10 cellular contexts compared by ENCODE assay signal in the genomic region with DNA sequence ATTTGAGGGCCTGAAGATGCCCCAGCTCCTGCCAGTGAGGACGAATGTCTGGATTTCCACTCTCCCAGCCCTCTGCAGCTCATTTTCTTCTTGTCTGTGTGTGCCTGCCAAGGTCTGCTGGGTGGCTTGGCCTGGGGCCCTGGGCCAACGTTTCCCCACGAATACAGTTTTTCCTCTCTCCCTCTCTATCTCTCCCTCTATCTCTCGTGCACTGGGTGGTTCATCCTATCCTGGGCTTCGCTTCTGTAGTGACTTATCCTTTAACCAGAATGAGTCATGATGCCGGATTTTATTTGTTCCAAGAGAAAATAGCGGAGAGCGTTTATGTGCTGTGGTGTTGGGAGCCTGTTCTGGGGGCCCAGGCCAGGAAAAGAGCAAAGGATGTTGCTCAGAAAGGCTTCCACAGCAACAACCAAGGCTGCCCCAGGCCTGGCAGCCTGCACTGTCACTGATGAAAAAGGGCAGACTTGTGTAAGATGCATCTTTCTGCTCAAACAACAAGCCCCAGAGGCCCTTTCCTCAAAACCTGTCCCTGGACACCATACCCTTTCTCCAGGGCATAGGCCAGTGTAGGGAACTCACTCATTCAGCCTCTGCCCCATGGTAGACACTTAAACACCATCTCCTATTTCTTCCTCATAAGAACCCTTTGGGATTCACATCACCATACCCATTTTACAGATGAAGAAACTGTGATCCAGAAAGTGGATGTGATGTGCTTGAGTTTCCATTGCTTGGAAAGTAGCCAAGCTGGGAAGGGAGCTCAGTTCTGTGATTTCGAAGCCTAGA. TPM values are rescaled to one million over a fixed set of nuclear protein-coding genes. Genes with fewer than 3 reads are reported as not detected.
A peak's percentile ranks its signal among the peaks of the same experiment; 100 is the strongest.
DNase-seq lines count a peak whose midpoint lies in the region; ATAC-seq and TF ChIP-seq lines count a peak whose summit lies in the region.
"Had no signal": no experiment of that assay in that cellular context is flagged by ENCODE, and none has a peak within 500 bp of the region (broad histone marks: within the 10 kb centered on the region; RNA-seq: fewer than 3 reads in every experiment).

No MANE protein-coding gene starts in this region.

- H3K4me1 Mint-ChIP-seq in WTC11, result no peaks in the 10 kb centered on the region

- TF ChIP-seq POLR2A in gastroesophageal sphincter (IDR thresholded peaks at IDR 0.05), result no peak
- no peak for TF ChIP-seq POLR2A in erythroblast (IDR thresholded peaks at IDR 0.05; ENCODE audit: low read length)

- no peaks in the 10 kb centered on the region for H3K36me3 Mint-ChIP-seq in WTC11

- ATAC-seq in WTC11 (no peak), gastroesophageal sphincter (peak; percentile 64), HG02763 (IDR thresholded peaks at IDR 0.05; ENCODE audit: unreplicated experiment) (no peak)

- H3K27me3 ChIP-seq in gastroesophageal sphincter, result peaks cover 30% of the 10 kb centered on the region

- H3K4me3 ChIP-seq in gastroesophageal sphincter, result no peak overlapping the region
- H3K4me3 ChIP-seq: HAP-1 had no signal

- TF ChIP-seq CTCF in WTC11 (IDR thresholded peaks at IDR 0.05), result no peak
- TF ChIP-seq CTCF in gastroesophageal sphincter (IDR thresholded peaks at IDR 0.05), result no peak

- no peak overlapping the region for H3K4me3 Mint-ChIP-seq in WTC11

- POLR2A ChIA-PET in WTC11 (lab: Charles Lee), result interaction anchor here (0.6 to 0.7 kb wide), 3 partner anchors 63 to 1885 kb away, joined by 3 to 7 read pairs (median 4); no protein-coding TSS in a partner anchor

- no peaks in the 10 kb centered on the region for H3K36me3 ChIP-seq in gastroesophageal sphincter
- H3K36me3 ChIP-seq: HAP-1 had no signal

- TF ChIP-seq EP300 in gastroesophageal sphincter (IDR thresholded peaks at IDR 0.05), result no peak

- H3K9me3 Mint-ChIP-seq in WTC11, result peaks cover 5% of the 10 kb centered on the region; the same call in 1 of the 2 replicates

- CTCF ChIA-PET in WTC11 (lab: Charles Lee), result interaction anchor here (0.6 to 3.1 kb wide), 3 partner anchors 69 to 132 kb away, joined by 3 to 9 read pairs (median 3); no protein-coding TSS in a partner anchor

- H3K27ac ChIP-seq in gastroesophageal sphincter, result peak overlapping the region in 3 of 4 donors; percentile 22 to 66 (median 46)

- 36 to 60% methylated on average over 2 to 5 of the region's 9 CpGs for WGBS in gastroesophageal sphincter (ENCODE audit: low coverage in 1 of 2), 2 donors

- H3K4me1 ChIP-seq in gastroesophageal sphincter, result no peaks in the 10 kb centered on the region
- H3K4me1 ChIP-seq: HAP-1 had no signal

- no peak overlapping the region for H3K27ac Mint-ChIP-seq in WTC11

- H3K9me3 ChIP-seq in gastroesophageal sphincter, result no peaks in the 10 kb centered on the region

- H3K27me3 Mint-ChIP-seq in WTC11 (ENCODE audit: low read depth), result peaks cover 2% of the 10 kb centered on the region; the same call in 1 of the 2 replicates

- peak; percentile 98 for DNase-seq in GM04503 (ENCODE audit: low read depth)
- DNase-seq in WTC11 (ENCODE audit: low spot score), result peak; percentile 4
- peak; percentile 76 for DNase-seq in renal cortical epithelial cell (ENCODE audit: low read depth)
- DNase-seq in activated CD4-positive, CD25-positive, alpha-beta regulatory T cell (lab: John Stamatoyannopoulos, UW), result no peak
- DNase-seq in NCI-H1417 treated with DMSO at 0.1 percent for 48 hours (lab: John Stamatoyannopoulos, UW), result no peak
- DNase-seq in erythroblast (lab: John Stamatoyannopoulos, UW), result no peak
- DNase-seq: NCI-H1105 treated with DMSO at 0.1 percent for 48 hours had no signal

TF ChIP-seq in WTC11, 78 proteins besides CTCF, POLR2A, EP300 and RAD21:
- no peak for TF ChIP-seq SOX15 (CRISPR knock-in tag; IDR thresholded peaks at IDR 0.05)
- TF ChIP-seq, protein P1, sequence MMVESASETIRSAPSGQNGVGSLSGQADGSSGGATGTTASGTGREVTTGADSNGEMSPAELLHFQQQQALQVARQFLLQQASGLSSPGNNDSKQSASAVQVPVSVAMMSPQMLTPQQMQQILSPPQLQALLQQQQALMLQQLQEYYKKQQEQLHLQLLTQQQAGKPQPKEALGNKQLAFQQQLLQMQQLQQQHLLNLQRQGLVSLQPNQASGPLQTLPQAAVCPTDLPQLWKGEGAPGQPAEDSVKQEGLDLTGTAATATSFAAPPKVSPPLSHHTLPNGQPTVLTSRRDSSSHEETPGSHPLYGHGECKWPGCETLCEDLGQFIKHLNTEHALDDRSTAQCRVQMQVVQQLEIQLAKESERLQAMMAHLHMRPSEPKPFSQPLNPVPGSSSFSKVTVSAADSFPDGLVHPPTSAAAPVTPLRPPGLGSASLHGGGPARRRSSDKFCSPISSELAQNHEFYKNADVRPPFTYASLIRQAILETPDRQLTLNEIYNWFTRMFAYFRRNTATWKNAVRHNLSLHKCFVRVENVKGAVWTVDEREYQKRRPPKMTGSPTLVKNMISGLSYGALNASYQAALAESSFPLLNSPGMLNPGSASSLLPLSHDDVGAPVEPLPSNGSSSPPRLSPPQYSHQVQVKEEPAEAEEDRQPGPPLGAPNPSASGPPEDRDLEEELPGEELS (CRISPR knock-in tag; IDR thresholded peaks at IDR 0.05), result no peak
- TF ChIP-seq, protein P2, sequence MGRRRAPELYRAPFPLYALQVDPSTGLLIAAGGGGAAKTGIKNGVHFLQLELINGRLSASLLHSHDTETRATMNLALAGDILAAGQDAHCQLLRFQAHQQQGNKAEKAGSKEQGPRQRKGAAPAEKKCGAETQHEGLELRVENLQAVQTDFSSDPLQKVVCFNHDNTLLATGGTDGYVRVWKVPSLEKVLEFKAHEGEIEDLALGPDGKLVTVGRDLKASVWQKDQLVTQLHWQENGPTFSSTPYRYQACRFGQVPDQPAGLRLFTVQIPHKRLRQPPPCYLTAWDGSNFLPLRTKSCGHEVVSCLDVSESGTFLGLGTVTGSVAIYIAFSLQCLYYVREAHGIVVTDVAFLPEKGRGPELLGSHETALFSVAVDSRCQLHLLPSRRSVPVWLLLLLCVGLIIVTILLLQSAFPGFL (CRISPR knock-in tag; IDR thresholded peaks at IDR 0.05; ENCODE audit: borderline replicate concordance), result no peak
- TF ChIP-seq, protein P3, sequence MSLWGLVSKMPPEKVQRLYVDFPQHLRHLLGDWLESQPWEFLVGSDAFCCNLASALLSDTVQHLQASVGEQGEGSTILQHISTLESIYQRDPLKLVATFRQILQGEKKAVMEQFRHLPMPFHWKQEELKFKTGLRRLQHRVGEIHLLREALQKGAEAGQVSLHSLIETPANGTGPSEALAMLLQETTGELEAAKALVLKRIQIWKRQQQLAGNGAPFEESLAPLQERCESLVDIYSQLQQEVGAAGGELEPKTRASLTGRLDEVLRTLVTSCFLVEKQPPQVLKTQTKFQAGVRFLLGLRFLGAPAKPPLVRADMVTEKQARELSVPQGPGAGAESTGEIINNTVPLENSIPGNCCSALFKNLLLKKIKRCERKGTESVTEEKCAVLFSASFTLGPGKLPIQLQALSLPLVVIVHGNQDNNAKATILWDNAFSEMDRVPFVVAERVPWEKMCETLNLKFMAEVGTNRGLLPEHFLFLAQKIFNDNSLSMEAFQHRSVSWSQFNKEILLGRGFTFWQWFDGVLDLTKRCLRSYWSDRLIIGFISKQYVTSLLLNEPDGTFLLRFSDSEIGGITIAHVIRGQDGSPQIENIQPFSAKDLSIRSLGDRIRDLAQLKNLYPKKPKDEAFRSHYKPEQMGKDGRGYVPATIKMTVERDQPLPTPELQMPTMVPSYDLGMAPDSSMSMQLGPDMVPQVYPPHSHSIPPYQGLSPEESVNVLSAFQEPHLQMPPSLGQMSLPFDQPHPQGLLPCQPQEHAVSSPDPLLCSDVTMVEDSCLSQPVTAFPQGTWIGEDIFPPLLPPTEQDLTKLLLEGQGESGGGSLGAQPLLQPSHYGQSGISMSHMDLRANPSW (CRISPR knock-in tag; conservative IDR thresholded peaks at IDR 0.05; ENCODE audit: low read depth), result no peak

RNA-seq across cellular contexts. Expression of a gene that starts 47.3 kb away (rescaled TPM):
- total RNA-seq in WTC11 (2021), result 0.11 to 0.60 TPM (median 0.15 TPM) in 3 replicates
- total RNA-seq in gastroesophageal sphincter, result 1 to 10 TPM; 3.8 to 9.5 (median 6.7) TPM
- total RNA-seq in renal cortical epithelial cell, result under 0.01 and 9.2 TPM in 2 replicates

Comparison
In these comparisons a context has a peak if more than half of its experiments do, and no peak if none do; other contexts are left out.
1. DNase-seq: peak in GM04503 (single experiment), WTC11 (single experiment) and renal cortical epithelial cell (single experiment); none in activated CD4-positive, CD25-positive, alpha-beta regulatory T cell (0 of 4), NCI-H1417 treated with DMSO at 0.1 percent for 48 hours (single experiment) and erythroblast (0 of 2).